In the genomic region with DNA sequence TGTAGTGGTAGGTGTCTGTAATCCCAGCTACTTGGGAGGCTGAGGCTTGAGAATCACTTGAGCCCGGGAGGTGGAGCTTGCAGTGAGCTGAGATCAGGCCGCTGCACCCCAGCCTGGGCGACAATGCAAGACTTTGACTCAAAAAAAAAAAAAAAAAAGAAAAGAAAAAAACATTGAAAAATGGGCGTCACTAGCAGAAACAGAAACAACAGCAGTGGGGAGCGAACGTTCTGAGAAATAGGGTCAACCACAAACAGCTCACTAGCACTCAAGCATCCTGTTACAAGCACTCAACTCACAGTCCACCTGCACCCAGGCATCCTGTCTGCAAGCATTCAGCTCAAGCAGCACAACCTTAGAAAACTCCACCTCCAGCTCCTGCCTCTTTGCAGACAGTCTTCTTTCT, we compare ENCODE assay signal across 8 cellular contexts. TPM values are rescaled to one million over a fixed set of nuclear protein-coding genes. Genes with fewer than 3 reads are reported as not detected.
A peak's percentile ranks its signal among the peaks of the same experiment; 100 is the strongest.
DNase-seq lines count a peak whose midpoint lies in the region; ATAC-seq and TF ChIP-seq lines count a peak whose summit lies in the region.

No MANE protein-coding gene starts in this region.

- WGBS in mesendoderm (ENCODE audit: extremely low coverage, insufficient coverage, low lambda C conversion rate): no CpG with 5 or more reads among the region's 6 CpGs

- H2BK15ac ChIP-seq in mesendoderm (replicated peaks; ENCODE audit: low read depth): no peak overlapping the region

- peak overlapping the region; percentile 71 for H3K4me3 Mint-ChIP-seq in CD4-positive, alpha-beta T cell
- H3K4me3 Mint-ChIP-seq in T-cell: peak overlapping the region; percentile 65 to 74 (median 69)
- H3K4me3 Mint-ChIP-seq in activated naive CD8-positive, alpha-beta T cell treated with anti-CD3 and anti-CD28 coated beads, Interleukin-2, amount 10 ng/mL, durations not matched to agents 7 days and 5 days: peak overlapping the region; percentile 89

- no peak overlapping the region for H4K5ac ChIP-seq in mesendoderm (ENCODE audit: low read length)

- peak overlapping the region; percentile 91 for H3K27ac Mint-ChIP-seq in CD4-positive, alpha-beta T cell
- H3K27ac Mint-ChIP-seq in T-cell: peak overlapping the region; percentile 95 to 99
- peak overlapping the region; percentile 98 for H3K27ac Mint-ChIP-seq in activated naive CD8-positive, alpha-beta T cell treated with anti-CD3 and anti-CD28 coated beads, Interleukin-2, amount 10 ng/mL, durations not matched to agents 7 days and 5 days

- H3K4me2 ChIP-seq in mesendoderm (ENCODE audit: low read length): no peak overlapping the region

- TF ChIP-seq CTCF in CD4-positive, alpha-beta T cell (IDR thresholded peaks at IDR 0.05): no peak

- H3K4me1 ChIP-seq in mesendoderm (ENCODE audit: control insufficient read depth, low read depth, low read length): no peaks in the 10 kb centered on the region

- H3K9me3 ChIP-seq in CD4-positive, alpha-beta T cell (ENCODE audit: control insufficient read depth, low read length): no peaks in the 10 kb centered on the region

- no peak overlapping the region for H3K18ac ChIP-seq in mesendoderm (ENCODE audit: low read length)

- H3K4ac ChIP-seq in mesendoderm (ENCODE audit: low read depth, low read length): no peak overlapping the region

- peak overlapping the region; percentile 79 for H3K27ac ChIP-seq in CD4-positive, alpha-beta T cell (ENCODE audit: low read depth, low read length)
- H3K27ac ChIP-seq in mesendoderm (ENCODE audit: low read depth, low read length): no peak overlapping the region

- H3K4me1 Mint-ChIP-seq in CD4-positive, alpha-beta T cell (ENCODE audit: low read depth): peaks cover 84% of the 10 kb centered on the region
- peaks cover 86 to 95% (median 86%) of the 10 kb centered on the region in 3 donors for H3K4me1 Mint-ChIP-seq in T-cell
- H3K4me1 Mint-ChIP-seq in activated naive CD8-positive, alpha-beta T cell treated with anti-CD3 and anti-CD28 coated beads, Interleukin-2, amount 10 ng/mL, durations not matched to agents 7 days and 5 days: peaks cover 62% of the 10 kb centered on the region

- H3K79me2 ChIP-seq in mesendoderm (ENCODE audit: control insufficient read depth, insufficient read depth, low read length): no peaks in the 10 kb centered on the region

- H3K36me3 ChIP-seq in mesendoderm (ENCODE audit: control insufficient read depth, insufficient read depth, low read length): no peaks in the 10 kb centered on the region

- POLR2A ChIA-PET in CD4-positive, alpha-beta T cell (lab: Charles Lee): interaction anchor here (0.7 to 6.4 kb wide), 27 partner anchors 8 to 910 kb away, joined by 3 to 138 read pairs (median 5); a partner anchor contains a TSS
- POLR2A ChIA-PET in T-cell (lab: Charles Lee): interaction anchor here (0.6 to 1.6 kb wide), 16 partner anchors 9 to 234 kb away, joined by 3 to 9 read pairs (median 5); a partner anchor contains a TSS
- POLR2A ChIA-PET in activated naive CD8-positive, alpha-beta T cell treated with anti-CD3 and anti-CD28 coated beads, Interleukin-2, amount 10 ng/mL, durations not matched to agents 7 days and 5 days (lab: Charles Lee): interaction anchor here (0.6 to 6.2 kb wide), 17 partner anchors 10 to 181 kb away, joined by 3 to 125 read pairs (median 5); a partner anchor contains a TSS

- no peak overlapping the region for H2BK120ac ChIP-seq in mesendoderm (ENCODE audit: low read depth, low read length)

- no peak overlapping the region for H3K9ac ChIP-seq in mesendoderm (ENCODE audit: low read length)

- DNase-seq in CD4-positive, alpha-beta T cell: peak; percentile 63 to 89 (median 76)
- DNase-seq in T-cell: peak; percentile 49 to 93 (median 83)
- peak; percentile 68 for DNase-seq in activated naive CD8-positive, alpha-beta T cell treated with anti-CD3 and anti-CD28 coated beads, Interleukin-2, amount 10 ng/mL, durations not matched to agents 7 days and 5 days
- DNase-seq in stimulated activated CD4-positive, alpha-beta T cell treated with anti-CD3 and anti-CD28 coated beads, TNF-alpha, amount 100 ng/mL, for 4 hours (ENCODE audit: low read depth in 3 of 3): peak in 2 of 3 experiments; percentile 51 to 65
- DNase-seq in mesendoderm: no peak
- no peak for DNase-seq in cortex of kidney (lab: John Stamatoyannopoulos, UW)

- H3K79me1 ChIP-seq in mesendoderm (ENCODE audit: low read length): no peaks in the 10 kb centered on the region

- CTCF ChIA-PET in CD4-positive, alpha-beta T cell (lab: Charles Lee): interaction anchor here (0.7 to 3.4 kb wide), 9 partner anchors 8 to 178 kb away, joined by 3 to 26 read pairs (median 4); a partner anchor contains a TSS
- CTCF ChIA-PET in T-cell (lab: Charles Lee): interaction anchor here (0.5 to 3.7 kb wide), 22 partner anchors 9 to 851 kb away, joined by 3 to 28 read pairs (median 5); a partner anchor contains a TSS

- intact Hi-C loops in CD4-positive, alpha-beta T cell (cut with DNase I, micrococcal nuclease): loop anchor here (1.0 to 10.0 kb wide), 8 partner anchors 16 to 180 kb away; a partner anchor contains a TSS

- H3K9me3 Mint-ChIP-seq in CD4-positive, alpha-beta T cell: no peaks in the 10 kb centered on the region
- no peaks in the 10 kb centered on the region for H3K9me3 Mint-ChIP-seq in T-cell
- H3K9me3 Mint-ChIP-seq in activated naive CD8-positive, alpha-beta T cell treated with anti-CD3 and anti-CD28 coated beads, Interleukin-2, amount 10 ng/mL, durations not matched to agents 7 days and 5 days: no peaks in the 10 kb centered on the region

- H2AK5ac ChIP-seq in mesendoderm (ENCODE audit: low read length): no peak overlapping the region

- H4K8ac ChIP-seq in mesendoderm (ENCODE audit: low read depth, low read length): no peak overlapping the region

- no peak overlapping the region for H2BK5ac ChIP-seq in mesendoderm (ENCODE audit: low read length)

- peak; percentile 94 for ATAC-seq in CD4-positive, alpha-beta T cell (ENCODE audit: poor library complexity)
- ATAC-seq in GM19395 (IDR thresholded peaks at IDR 0.05; ENCODE audit: unreplicated experiment): peak; percentile 98
- peak; percentile 93 for ATAC-seq in HG03439 (IDR thresholded peaks at IDR 0.05; ENCODE audit: unreplicated experiment)
- peak; percentile 95 to 97 (median 96) for ATAC-seq in T-cell (replicated peaks in 1 of 4)
- ATAC-seq in activated naive CD8-positive, alpha-beta T cell treated with anti-CD3 and anti-CD28 coated beads, Interleukin-2, amount 10 ng/mL, durations not matched to agents 7 days and 5 days (ENCODE audit: low read depth): peak; percentile 99

- H3K23ac ChIP-seq in mesendoderm (ENCODE audit: low read length): no peak overlapping the region

- H3K4me3 ChIP-seq in mesendoderm (ENCODE audit: low read length): no peak overlapping the region

- H3K36me3 Mint-ChIP-seq in CD4-positive, alpha-beta T cell (ENCODE audit: low read depth): peaks cover 53% of the 10 kb centered on the region
- peaks cover 45% of the 10 kb centered on the region for H3K36me3 Mint-ChIP-seq in T-cell
- H3K36me3 Mint-ChIP-seq in activated naive CD8-positive, alpha-beta T cell treated with anti-CD3 and anti-CD28 coated beads, Interleukin-2, amount 10 ng/mL, durations not matched to agents 7 days and 5 days: peaks cover 46% of the 10 kb centered on the region

- H3K27me3 ChIP-seq in CD4-positive, alpha-beta T cell (ENCODE audit: control insufficient read depth, insufficient read depth, low read length): no peaks in the 10 kb centered on the region
- no peaks in the 10 kb centered on the region for H3K27me3 ChIP-seq in mesendoderm (ENCODE audit: insufficient read depth, low read length, poor library complexity)

- no peak overlapping the region for H3K56ac ChIP-seq in mesendoderm (ENCODE audit: low read length)

- no peaks in the 10 kb centered on the region for H3K27me3 Mint-ChIP-seq in CD4-positive, alpha-beta T cell
- H3K27me3 Mint-ChIP-seq in T-cell: no peaks in the 10 kb centered on the region
- no peaks in the 10 kb centered on the region for H3K27me3 Mint-ChIP-seq in activated naive CD8-positive, alpha-beta T cell treated with anti-CD3 and anti-CD28 coated beads, Interleukin-2, amount 10 ng/mL, durations not matched to agents 7 days and 5 days

RNA-seq across cellular contexts. Expression of a gene that starts 17.2 kb away (rescaled TPM):
- 10 to 100 TPM; 23.5 to 23.6 TPM for total RNA-seq in CD4-positive, alpha-beta T cell
- total RNA-seq in T-cell: 10 to 100 TPM; 75.7 to 98.9 (median 85.3) TPM
- total RNA-seq in activated naive CD8-positive, alpha-beta T cell treated with anti-CD3 and anti-CD28 coated beads, Interleukin-2, amount 10 ng/mL, durations not matched to agents 7 days and 5 days: 100 to 1,000 TPM in 1 of 2 experiments, 10 to 100 TPM in 1; 99.0 to 108 TPM
- polyA plus RNA-seq in mesendoderm (2013, experiment 1 of 2): 7.3 TPM
- 7.3 TPM for polyA plus RNA-seq in mesendoderm (2013, experiment 2 of 2)

RNA-seq across cellular contexts. Expression of a gene that starts 45.3 kb away (rescaled TPM):
- 10 to 100 TPM; 70.5 to 74.0 TPM for total RNA-seq in CD4-positive, alpha-beta T cell
- total RNA-seq in T-cell: 10 to 100 TPM; 21.7 to 57.5 (median 27.6) TPM
- 10 to 100 TPM; 30.0 to 31.1 TPM for total RNA-seq in activated naive CD8-positive, alpha-beta T cell treated with anti-CD3 and anti-CD28 coated beads, Interleukin-2, amount 10 ng/mL, durations not matched to agents 7 days and 5 days
- 82.6 TPM for polyA plus RNA-seq in mesendoderm (2013, experiment 1 of 2)
- polyA plus RNA-seq in mesendoderm (2013, experiment 2 of 2): 83.9 TPM

Comparison
In these comparisons a context has a peak if more than half of its experiments do, and no peak if none do; other contexts are left out.
1. DNase-seq: peak in CD4-positive, alpha-beta T cell (10 of 10), T-cell (34 of 34), activated naive CD8-positive, alpha-beta T cell treated with anti-CD3 and anti-CD28 coated beads, Interleukin-2, amount 10 ng/mL, durations not matched to agents 7 days and 5 days (single experiment) and stimulated activated CD4-positive, alpha-beta T cell treated with anti-CD3 and anti-CD28 coated beads, TNF-alpha, amount 100 ng/mL, for 4 hours (2 of 3); none in mesendoderm (single experiment) and cortex of kidney (single experiment).
2. Peak in every context shown above with its lines, with median percentiles within 50 percentile points of each other: ATAC-seq, H3K27ac Mint-ChIP-seq and H3K4me3 Mint-ChIP-seq.